In genomic region chr2:239289545-239289944, GRCh38 we compare ENCODE assay signal across 9 cellular contexts.
A peak's percentile ranks its signal among the peaks of the same experiment; 100 is the strongest.
DNase-seq lines count a peak whose midpoint lies in the region; ATAC-seq, FAIRE-seq and TF ChIP-seq lines count a peak whose summit lies in the region.
"Had no signal": no experiment of that assay in that cellular context is flagged by ENCODE, and none has a peak within 500 bp of the region (broad histone marks: within the 10 kb centered on the region; RNA-seq: fewer than 3 reads in every experiment).

No MANE protein-coding gene starts in this region.

- H3K4me1 ChIP-seq in smooth muscle cell (ENCODE audit: low read depth), result peaks cover 70% of the 10 kb centered on the region

- no peaks in the 10 kb centered on the region for H3F3A ChIP-seq in smooth muscle cell (ENCODE audit: low read depth)

- DNase-seq in Jurkat, Clone E6-1 (ENCODE audit: low read depth, low spot score), result peak; percentile 74
- DNase-seq in effector memory CD8-positive, alpha-beta T cell, result no peak
- DNase-seq in smooth muscle cell (lab: John Stamatoyannopoulos, UW; ENCODE audit: unreplicated experiment) (no peak), GM12892 (ENCODE audit: insufficient read length) (no peak), NCI-H524 treated with DMSO at 0.1 percent for 48 hours (lab: John Stamatoyannopoulos, UW) (no peak), COR-L47 (lab: John Stamatoyannopoulos, UW) (no peak)
- DNase-seq: NCI-H2029 had no signal

- H3K4me3 ChIP-seq in Jurkat, Clone E6-1 (ENCODE audit: low read length), result peak overlapping the region; percentile 15
- H3K4me3 ChIP-seq in smooth muscle cell, result no peak overlapping the region

- H3K9me3 Mint-ChIP-seq in effector memory CD8-positive, alpha-beta T cell, result no peaks in the 10 kb centered on the region

- no peaks in the 10 kb centered on the region for H3K36me3 ChIP-seq in smooth muscle cell (ENCODE audit: low read depth)

- peak overlapping the region; percentile 94 to 99 for H3K27ac Mint-ChIP-seq in effector memory CD8-positive, alpha-beta T cell

- H3K4me2 ChIP-seq in smooth muscle cell, result peak overlapping the region; percentile 82

- H3K27me3 ChIP-seq in smooth muscle cell (ENCODE audit: low read depth), result no peaks in the 10 kb centered on the region

- H3K36me3 Mint-ChIP-seq in effector memory CD8-positive, alpha-beta T cell (ENCODE audit: insufficient read depth), result peaks cover 2% of the 10 kb centered on the region

- no peak for TF ChIP-seq CTCF in smooth muscle cell (IDR thresholded peaks at IDR 0.05; ENCODE audit: borderline replicate concordance, insufficient read depth, poor library complexity, severe bottlenecking)

- no peaks in the 10 kb centered on the region for H3K9me3 ChIP-seq in smooth muscle cell (replicated peaks; ENCODE audit: low read depth)

- H4K20me1 ChIP-seq in smooth muscle cell (ENCODE audit: low read depth), result peaks cover 49% of the 10 kb centered on the region

- TF ChIP-seq POLR2A in GM12892 (IDR thresholded peaks at IDR 0.05; ENCODE audit: low read depth, low read length), result no peak

- no peaks in the 10 kb centered on the region for H3K27me3 Mint-ChIP-seq in effector memory CD8-positive, alpha-beta T cell

- peaks cover 35% of the 10 kb centered on the region for H3K79me2 ChIP-seq in smooth muscle cell (ENCODE audit: low read depth)

- peak overlapping the region; percentile 59 for H3K27ac ChIP-seq in smooth muscle cell (ENCODE audit: low read depth)

- H3K4me3 Mint-ChIP-seq in effector memory CD8-positive, alpha-beta T cell, result peak overlapping the region; percentile 74 to 81

- ATAC-seq in GM21447 (IDR thresholded peaks at IDR 0.05; ENCODE audit: unreplicated experiment), result peak; percentile 9
- peak; percentile 45 for ATAC-seq in effector memory CD8-positive, alpha-beta T cell (replicated peaks)
- ATAC-seq in HG03442 (IDR thresholded peaks at IDR 0.05; ENCODE audit: unreplicated experiment), result no peak

- H3K9ac ChIP-seq in smooth muscle cell (ENCODE audit: low read depth), result peak overlapping the region; percentile 0

- FAIRE-seq in GM12892 (lab: Jason Lieb, UNC), result no peak

- 91% methylated on average over 6 of the region's 6 CpGs for WGBS in smooth muscle cell (ENCODE audit: low lambda C conversion rate)

- H2AFZ ChIP-seq in smooth muscle cell (ENCODE audit: low read depth), result no peak overlapping the region

- H3K4me1 Mint-ChIP-seq in effector memory CD8-positive, alpha-beta T cell (ENCODE audit: low read depth in 2 of 2), result peaks cover 55 to 58% of the 10 kb centered on the region in 2 donors
